ENCODE assay signal across 8 cellular contexts in the genomic region with DNA sequence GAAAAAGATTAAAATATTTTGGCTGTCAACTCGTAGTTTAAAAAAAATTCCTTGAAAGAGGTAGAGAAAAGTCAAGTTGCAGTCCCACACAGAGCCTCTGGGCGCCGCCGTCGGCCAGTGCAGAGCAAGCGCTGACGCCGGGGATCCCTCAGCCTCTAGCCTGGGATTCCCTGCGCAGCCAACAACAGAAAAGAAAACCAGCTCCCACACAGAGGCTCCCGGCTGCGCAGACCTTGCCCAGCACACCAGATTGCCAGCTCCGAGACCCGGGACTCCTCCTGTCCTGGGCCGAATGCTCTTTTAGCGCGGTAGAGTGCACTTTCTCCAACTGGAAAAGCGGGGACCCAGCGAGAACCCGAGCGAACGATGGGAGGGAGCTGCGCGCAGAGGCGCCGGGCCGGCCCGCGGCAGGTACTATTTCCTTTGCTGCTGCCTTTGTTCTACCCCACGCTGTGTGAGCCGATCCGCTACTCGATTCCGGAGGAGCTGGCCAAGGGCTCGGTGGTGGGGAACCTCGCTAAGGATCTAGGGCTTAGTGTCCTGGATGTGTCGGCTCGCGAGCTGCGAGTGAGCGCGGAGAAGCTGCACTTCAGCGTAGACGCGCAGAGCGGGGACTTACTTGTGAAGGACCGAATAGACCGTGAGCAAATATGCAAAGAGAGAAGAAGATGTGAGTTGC. TPM values are rescaled to one million over a fixed set of nuclear protein-coding genes. Genes with fewer than 3 reads are reported as not detected.
DNase-seq lines count a peak whose midpoint lies in the region; ATAC-seq and TF ChIP-seq lines count a peak whose summit lies in the region.
"Not testable (repeated sequence)": the region's sequence is repeated elsewhere in the genome, so short reads cannot be mapped to it uniquely, and the experiment has no call there.

PCDHGB7 (plus strand) TSS at position 184 of the 679 bp plus-strand sequence; CDS start at position 367, 183 bp downstream.

- peaks cover 42% of the 10 kb centered on the region for H3K9me3 Mint-ChIP-seq in activated T-cell treated with anti-CD3 and anti-CD28 coated beads, Interleukin-2, amount 50 U/mL, for 24 hours

- peak within 1 kb of the TSS; percentile 48 to 57 (median 49) for H3K4me3 ChIP-seq in esophagus muscularis mucosa

- H3K4me1 Mint-ChIP-seq in activated T-cell treated with anti-CD3 and anti-CD28 coated beads, Interleukin-2, amount 50 U/mL, for 24 hours (ENCODE audit: low read depth), result peaks cover 32% of the 10 kb centered on the region

- H3K36me3 Mint-ChIP-seq in activated T-cell treated with anti-CD3 and anti-CD28 coated beads, Interleukin-2, amount 50 U/mL, for 24 hours (ENCODE audit: low read depth), result peaks cover 16% of the 10 kb centered on the region

- intact Hi-C loops in esophagus muscularis mucosa (cut with DNase I), result loop anchor here (5.0 to 10.0 kb wide), 2 partner anchors 107 to 140 kb away; no protein-coding TSS in a partner anchor

- H3K4me1 ChIP-seq in esophagus muscularis mucosa, result peaks cover 0 to 17% (median 6%) of the 10 kb centered on the region in 4 donors

- peak; percentile 31 to 38 for DNase-seq in NOMO-1 (lab: John Stamatoyannopoulos, UW; ENCODE audit: unreplicated experiment in 2 of 2)
- peak; percentile 54 for DNase-seq in activated T-cell treated with anti-CD3 and anti-CD28 coated beads, Interleukin-2, amount 50 U/mL, for 24 hours
- not testable (repeated sequence) for DNase-seq in esophagus muscularis mucosa (ENCODE audit: extremely low spot score)
- DNase-seq in medulla oblongata (ENCODE audit: extremely low spot score), result peak; percentile 57
- DNase-seq in stimulated activated CD4-positive, alpha-beta T cell treated with anti-CD3 and anti-CD28 coated beads, Interleukin-2, amount 100 ng/mL, for 48 hours, result peak; percentile 49 to 50

- TF ChIP-seq CTCF in C4-2B (conservative IDR thresholded peaks at IDR 0.05) (peak; percentile 81), esophagus muscularis mucosa (IDR thresholded peaks at IDR 0.05) (peak; percentile 56 to 69 (median 64))

- H3K27me3 ChIP-seq in esophagus muscularis mucosa, result not testable (repeated sequence)

- H3K4me3 Mint-ChIP-seq in activated T-cell treated with anti-CD3 and anti-CD28 coated beads, Interleukin-2, amount 50 U/mL, for 24 hours, result peak within 1 kb of the TSS; percentile 71

- WGBS in esophagus muscularis mucosa, result 10% methylated on average over 28 of the region's 47 CpGs

- TF ChIP-seq EP300 in esophagus muscularis mucosa (IDR thresholded peaks at IDR 0.05), result not testable (repeated sequence)

- not testable (repeated sequence) for TF ChIP-seq POLR2A in esophagus muscularis mucosa (IDR thresholded peaks at IDR 0.05; ENCODE audit: low read depth)

- peaks cover 89% of the 10 kb centered on the region for H3K27me3 Mint-ChIP-seq in activated T-cell treated with anti-CD3 and anti-CD28 coated beads, Interleukin-2, amount 50 U/mL, for 24 hours

- peaks cover 17 to 98% (median 95%) of the 10 kb centered on the region in 4 donors for H3K9me3 ChIP-seq in esophagus muscularis mucosa

- H3K36me3 ChIP-seq in esophagus muscularis mucosa, result peaks cover 4 to 13% (median 8%) of the 10 kb centered on the region in 4 donors

- ATAC-seq in GM19397 (IDR thresholded peaks at IDR 0.05; ENCODE audit: unreplicated experiment) (peak; percentile 83), HG03175 (IDR thresholded peaks at IDR 0.05; ENCODE audit: unreplicated experiment) (peak; percentile 60)

- not testable (repeated sequence) for H3K27ac Mint-ChIP-seq in activated T-cell treated with anti-CD3 and anti-CD28 coated beads, Interleukin-2, amount 50 U/mL, for 24 hours

- H3K27ac ChIP-seq in C4-2B, result not testable (repeated sequence)
- peak within 1 kb of the TSS; percentile 50 to 73 (median 58) for H3K27ac ChIP-seq in esophagus muscularis mucosa (replicated peaks in 1 of 4)

RNA-seq across cellular contexts. Expression of gene PCDHGB7, which starts in this region (rescaled TPM):
- 10 to 100 TPM; 13.9 to 18.0 (median 14.4) TPM for total RNA-seq in esophagus muscularis mucosa
